11 cellular contexts compared by ENCODE assay signal in genomic region chr16:89163297-89163696, GRCh38. TPM values are rescaled to one million over a fixed set of nuclear protein-coding genes. Genes with fewer than 3 reads are reported as not detected.
"Had no signal": no experiment of that assay in that cellular context is flagged by ENCODE, and none has a peak within 500 bp of the region (broad histone marks: within the 10 kb centered on the region; RNA-seq: fewer than 3 reads in every experiment).

No MANE protein-coding gene starts in this region.

- DNase-seq: IMR-90, KBM-7, KG1 had no signal

- H3K4me3 ChIP-seq: K562 had no signal

- H3K4me2 ChIP-seq: KMS-11 had no signal

- FAIRE-seq: HepG2, HTR-8/SVneo had no signal

- H3K27ac ChIP-seq: HL-60, KMS-11 had no signal

- H3K9me3 Mint-ChIP-seq: IgD-negative memory B cell had no signal

- H3K36me3 Mint-ChIP-seq: IgD-negative memory B cell had no signal

- H3K9ac ChIP-seq: KMS-11 had no signal

- ATAC-seq: HepG2, K562 had no signal

RNA-seq across cellular contexts. Expression of gene CDH15, which starts 8.3 kb away (rescaled TPM):
- total RNA-seq: HT-29, HT1080 had no signal
- polyA plus RNA-seq: IgD-negative memory B cell, K562 had no signal

RNA-seq across cellular contexts. Expression of gene SLC22A31, which starts 37.0 kb away (rescaled TPM):
- total RNA-seq: HT-29, HT1080 had no signal
- polyA plus RNA-seq: IgD-negative memory B cell had no signal
